1 cellular context compared by ENCODE assay signal in genomic region chr11:2904153-2905052, GRCh38.
TF ChIP-seq lines count a peak whose summit lies in the region.

No MANE protein-coding gene starts in this region.

TF ChIP-seq in A549, 52 proteins besides CTCF, POLR2A, EP300 and RAD21:
- TF ChIP-seq CHD2 (IDR thresholded peaks at IDR 0.05; ENCODE audit: low read length, partially characterized antibody) (no peak), RFX5 (IDR thresholded peaks at IDR 0.05) (no peak), HEYL (CRISPR knock-in tag; IDR thresholded peaks at IDR 0.05) (no peak), CHD4 (IDR thresholded peaks at IDR 0.05; ENCODE audit: borderline replicate concordance) (no peak), EHMT2 (IDR thresholded peaks at IDR 0.05; ENCODE audit: low read depth) (no peak), CBX8 (IDR thresholded peaks at IDR 0.05) (no peak), SMC3 (IDR thresholded peaks at IDR 0.05) (no peak), NPAS2 (CRISPR knock-in tag; IDR thresholded peaks at IDR 0.05; ENCODE audit: borderline replicate concordance) (no peak), KDM1A (IDR thresholded peaks at IDR 0.05; ENCODE audit: low read depth) (no peak), BHLHE40 (IDR thresholded peaks at IDR 0.05; ENCODE audit: low read depth, low read length) (no peak), GATA3 (IDR thresholded peaks at IDR 0.05; ENCODE audit: borderline replicate concordance) (no peak), MAZ (IDR thresholded peaks at IDR 0.05; ENCODE audit: borderline replicate concordance, low read depth, low read length) (no peak), HDAC2 (IDR thresholded peaks at IDR 0.05) (no peak), NFE2L2 (conservative IDR thresholded peaks at IDR 0.05; ENCODE audit: low read length) (no peak), ZC3H11A (IDR thresholded peaks at IDR 0.05) (no peak), PBX3 (IDR thresholded peaks at IDR 0.05) (no peak), HOXA7 (CRISPR knock-in tag; IDR thresholded peaks at IDR 0.05) (no peak)
- TF ChIP-seq, protein P1, sequence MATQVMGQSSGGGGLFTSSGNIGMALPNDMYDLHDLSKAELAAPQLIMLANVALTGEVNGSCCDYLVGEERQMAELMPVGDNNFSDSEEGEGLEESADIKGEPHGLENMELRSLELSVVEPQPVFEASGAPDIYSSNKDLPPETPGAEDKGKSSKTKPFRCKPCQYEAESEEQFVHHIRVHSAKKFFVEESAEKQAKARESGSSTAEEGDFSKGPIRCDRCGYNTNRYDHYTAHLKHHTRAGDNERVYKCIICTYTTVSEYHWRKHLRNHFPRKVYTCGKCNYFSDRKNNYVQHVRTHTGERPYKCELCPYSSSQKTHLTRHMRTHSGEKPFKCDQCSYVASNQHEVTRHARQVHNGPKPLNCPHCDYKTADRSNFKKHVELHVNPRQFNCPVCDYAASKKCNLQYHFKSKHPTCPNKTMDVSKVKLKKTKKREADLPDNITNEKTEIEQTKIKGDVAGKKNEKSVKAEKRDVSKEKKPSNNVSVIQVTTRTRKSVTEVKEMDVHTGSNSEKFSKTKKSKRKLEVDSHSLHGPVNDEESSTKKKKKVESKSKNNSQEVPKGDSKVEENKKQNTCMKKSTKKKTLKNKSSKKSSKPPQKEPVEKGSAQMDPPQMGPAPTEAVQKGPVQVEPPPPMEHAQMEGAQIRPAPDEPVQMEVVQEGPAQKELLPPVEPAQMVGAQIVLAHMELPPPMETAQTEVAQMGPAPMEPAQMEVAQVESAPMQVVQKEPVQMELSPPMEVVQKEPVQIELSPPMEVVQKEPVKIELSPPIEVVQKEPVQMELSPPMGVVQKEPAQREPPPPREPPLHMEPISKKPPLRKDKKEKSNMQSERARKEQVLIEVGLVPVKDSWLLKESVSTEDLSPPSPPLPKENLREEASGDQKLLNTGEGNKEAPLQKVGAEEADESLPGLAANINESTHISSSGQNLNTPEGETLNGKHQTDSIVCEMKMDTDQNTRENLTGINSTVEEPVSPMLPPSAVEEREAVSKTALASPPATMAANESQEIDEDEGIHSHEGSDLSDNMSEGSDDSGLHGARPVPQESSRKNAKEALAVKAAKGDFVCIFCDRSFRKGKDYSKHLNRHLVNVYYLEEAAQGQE (IDR thresholded peaks at IDR 0.05) = no peak
- TF ChIP-seq, protein P2, sequence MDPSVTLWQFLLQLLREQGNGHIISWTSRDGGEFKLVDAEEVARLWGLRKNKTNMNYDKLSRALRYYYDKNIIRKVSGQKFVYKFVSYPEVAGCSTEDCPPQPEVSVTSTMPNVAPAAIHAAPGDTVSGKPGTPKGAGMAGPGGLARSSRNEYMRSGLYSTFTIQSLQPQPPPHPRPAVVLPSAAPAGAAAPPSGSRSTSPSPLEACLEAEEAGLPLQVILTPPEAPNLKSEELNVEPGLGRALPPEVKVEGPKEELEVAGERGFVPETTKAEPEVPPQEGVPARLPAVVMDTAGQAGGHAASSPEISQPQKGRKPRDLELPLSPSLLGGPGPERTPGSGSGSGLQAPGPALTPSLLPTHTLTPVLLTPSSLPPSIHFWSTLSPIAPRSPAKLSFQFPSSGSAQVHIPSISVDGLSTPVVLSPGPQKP (IDR thresholded peaks at IDR 0.05; ENCODE audit: low read depth, low read length) = no peak
- TF ChIP-seq, protein P3, sequence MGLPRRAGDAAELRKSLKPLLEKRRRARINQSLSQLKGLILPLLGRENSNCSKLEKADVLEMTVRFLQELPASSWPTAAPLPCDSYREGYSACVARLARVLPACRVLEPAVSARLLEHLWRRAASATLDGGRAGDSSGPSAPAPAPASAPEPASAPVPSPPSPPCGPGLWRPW (IDR thresholded peaks at IDR 0.05) = no peak
